ENCODE assay signal across 12 cellular contexts in genomic region chr2:181268174-181268867, GRCh38.
DNase-seq lines count a peak whose midpoint lies in the region; ATAC-seq and TF ChIP-seq lines count a peak whose summit lies in the region.
"Had no signal": no experiment of that assay in that cellular context is flagged by ENCODE, and none has a peak within 500 bp of the region (broad histone marks: within the 10 kb centered on the region; RNA-seq: fewer than 3 reads in every experiment).

No MANE protein-coding gene starts in this region.

- peaks cover 36% of the 10 kb centered on the region for H3K4me1 Mint-ChIP-seq in activated T-cell treated with anti-CD3 and anti-CD28 coated beads, Interleukin-2, amount 50 U/mL, for 72 hours (ENCODE audit: low read depth)
- peaks cover 44% of the 10 kb centered on the region for H3K4me1 Mint-ChIP-seq in activated T-cell treated with anti-CD3 and anti-CD28 coated beads, Interleukin-2, amount 50 U/mL, for 24 hours (ENCODE audit: low read depth)
- peaks cover 61% of the 10 kb centered on the region for H3K4me1 Mint-ChIP-seq in stimulated activated naive CD8-positive, alpha-beta T cell treated with anti-CD3 and anti-CD28 coated beads, Interleukin-15, amount 100 ng/mL, for 72 hours

- no peaks in the 10 kb centered on the region for H3K79me2 ChIP-seq in SK-N-SH (ENCODE audit: insufficient read depth)

- CTCF ChIA-PET in HEK293T (lab: Yijun Ruan, JAX) = interaction anchor here (0.6 kb wide), 1 partner anchor 1346 kb away, joined by 3 read pairs; no protein-coding TSS in a partner anchor
- CTCF ChIA-PET in SK-N-SH (lab: Yijun Ruan, JAX) = interaction anchor here (0.8 kb wide), 1 partner anchor 164 kb away, joined by 3 read pairs; no protein-coding TSS in a partner anchor

- 69% methylated on average over 3 of the region's 3 CpGs for WGBS in SK-N-SH (ENCODE audit: low lambda C conversion rate)

- no peaks in the 10 kb centered on the region for H4K20me1 ChIP-seq in SK-N-SH (ENCODE audit: insufficient read depth)

- H3K4me3 Mint-ChIP-seq in activated T-cell treated with anti-CD3 and anti-CD28 coated beads, Interleukin-2, amount 50 U/mL, for 72 hours = no peak overlapping the region
- no peak overlapping the region for H3K4me3 Mint-ChIP-seq in activated T-cell treated with anti-CD3 and anti-CD28 coated beads, Interleukin-2, amount 50 U/mL, for 24 hours
- H3K4me3 Mint-ChIP-seq in stimulated activated naive CD8-positive, alpha-beta T cell treated with anti-CD3 and anti-CD28 coated beads, Interleukin-15, amount 100 ng/mL, for 72 hours = no peak overlapping the region

- H3K27ac ChIP-seq in SK-N-SH (ENCODE audit: low read depth in 2 of 2, low read length in 1 of 2) = no peak overlapping the region

- peaks cover 1% of the 10 kb centered on the region in 2 donors for H3K9me3 Mint-ChIP-seq in activated T-cell treated with anti-CD3 and anti-CD28 coated beads, Interleukin-2, amount 50 U/mL, for 72 hours
- H3K9me3 Mint-ChIP-seq in activated T-cell treated with anti-CD3 and anti-CD28 coated beads, Interleukin-2, amount 50 U/mL, for 24 hours = no peaks in the 10 kb centered on the region
- H3K9me3 Mint-ChIP-seq in stimulated activated naive CD8-positive, alpha-beta T cell treated with anti-CD3 and anti-CD28 coated beads, Interleukin-15, amount 100 ng/mL, for 72 hours = no peaks in the 10 kb centered on the region

- no peaks in the 10 kb centered on the region for H3F3A ChIP-seq in SK-N-SH (replicated peaks; ENCODE audit: insufficient read depth)

- H3K9ac ChIP-seq in SK-N-SH = no peak overlapping the region

- no peaks in the 10 kb centered on the region for H3K9me2 ChIP-seq in SK-N-SH

- no peaks in the 10 kb centered on the region for H3K9me3 ChIP-seq in SK-N-SH

- ATAC-seq in activated T-cell treated with anti-CD3 and anti-CD28 coated beads, Interleukin-2, amount 50 U/mL, for 72 hours (replicated peaks in 1 of 2) = peak; percentile 71 to 88
- ATAC-seq in HG02759 (IDR thresholded peaks at IDR 0.05; ENCODE audit: unreplicated experiment) (peak; percentile 83), HG03460 (IDR thresholded peaks at IDR 0.05; ENCODE audit: unreplicated experiment) (peak; percentile 66)
- ATAC-seq in stimulated activated naive CD8-positive, alpha-beta T cell treated with anti-CD3 and anti-CD28 coated beads, Interleukin-15, amount 100 ng/mL, for 72 hours = peak; percentile 89

- TF ChIP-seq EP300 in SK-N-SH (IDR thresholded peaks at IDR 0.05; ENCODE audit: borderline replicate concordance in 1 of 2, low read depth in 1 of 2, low read length in 1 of 2) = no peak

- TF ChIP-seq RAD21 in SK-N-SH (IDR thresholded peaks at IDR 0.05; ENCODE audit: low read length) = no peak

- no peaks in the 10 kb centered on the region for H3K4me1 ChIP-seq in SK-N-SH (ENCODE audit: control insufficient read depth in 1 of 2, insufficient read depth in 2 of 2, low read depth in 1 of 2, low read length in 1 of 2)

- H2AFZ ChIP-seq in SK-N-SH (ENCODE audit: low read depth) = no peak overlapping the region

- POLR2A ChIA-PET in HEK293T (lab: Yijun Ruan, JAX) = no interaction called here
- POLR2A ChIA-PET in SK-N-SH (lab: Yijun Ruan, JAX) = no interaction called here

- peaks cover 1 to 2% of the 10 kb centered on the region in 2 donors for H3K36me3 Mint-ChIP-seq in activated T-cell treated with anti-CD3 and anti-CD28 coated beads, Interleukin-2, amount 50 U/mL, for 72 hours (ENCODE audit: insufficient read depth in 2 of 2)
- H3K36me3 Mint-ChIP-seq in activated T-cell treated with anti-CD3 and anti-CD28 coated beads, Interleukin-2, amount 50 U/mL, for 24 hours (ENCODE audit: low read depth) = peaks cover 3% of the 10 kb centered on the region

- no peak for TF ChIP-seq CTCF in SK-N-SH (IDR thresholded peaks at IDR 0.05)

- H3K4me3 ChIP-seq in SK-N-SH (ENCODE audit: low read depth in 2 of 2, low read length in 1 of 2) = no peak overlapping the region
- H3K4me3 ChIP-seq: smooth muscle cell had no signal

- no peak for DNase-seq in activated T-cell treated with anti-CD3 and anti-CD28 coated beads, Interleukin-2, amount 50 U/mL, for 72 hours
- no peak for DNase-seq in activated T-cell treated with anti-CD3 and anti-CD28 coated beads, Interleukin-2, amount 50 U/mL, for 24 hours
- no peak for DNase-seq in stimulated activated naive CD8-positive, alpha-beta T cell treated with anti-CD3 and anti-CD28 coated beads, Interleukin-15, amount 100 ng/mL, for 72 hours
- no peak for DNase-seq in activated gamma-delta T cell treated with Interleukin-2 at 50 U/mL for 16 hours
- DNase-seq in HEK293T (ENCODE audit: extremely low spot score) = no peak
- DNase-seq in SK-N-SH = no peak
- DNase-seq: NCI-H226, nucleus accumbens, trophoblast cell had no signal

- no peaks in the 10 kb centered on the region for H3K36me3 ChIP-seq in SK-N-SH (replicated peaks in 1 of 2; ENCODE audit: control insufficient read depth in 1 of 2, insufficient read depth in 2 of 2, low read length in 1 of 2)

- H3K27me3 Mint-ChIP-seq in activated T-cell treated with anti-CD3 and anti-CD28 coated beads, Interleukin-2, amount 50 U/mL, for 72 hours (ENCODE audit: low read depth) = no peaks in the 10 kb centered on the region
- H3K27me3 Mint-ChIP-seq in activated T-cell treated with anti-CD3 and anti-CD28 coated beads, Interleukin-2, amount 50 U/mL, for 24 hours = no peaks in the 10 kb centered on the region
- no peaks in the 10 kb centered on the region for H3K27me3 Mint-ChIP-seq in stimulated activated naive CD8-positive, alpha-beta T cell treated with anti-CD3 and anti-CD28 coated beads, Interleukin-15, amount 100 ng/mL, for 72 hours

- H3K27ac Mint-ChIP-seq in activated T-cell treated with anti-CD3 and anti-CD28 coated beads, Interleukin-2, amount 50 U/mL, for 72 hours = no peak overlapping the region
- H3K27ac Mint-ChIP-seq in activated T-cell treated with anti-CD3 and anti-CD28 coated beads, Interleukin-2, amount 50 U/mL, for 24 hours = no peak overlapping the region
- no peak overlapping the region for H3K27ac Mint-ChIP-seq in stimulated activated naive CD8-positive, alpha-beta T cell treated with anti-CD3 and anti-CD28 coated beads, Interleukin-15, amount 100 ng/mL, for 72 hours

- no peaks in the 10 kb centered on the region for H3K27me3 ChIP-seq in SK-N-SH (ENCODE audit: insufficient read depth)

- H3K4me2 ChIP-seq in SK-N-SH = no peak overlapping the region
- H3K4me2 ChIP-seq: smooth muscle cell had no signal

TF ChIP-seq in HEK293T, 16 proteins besides CTCF, POLR2A, EP300 and RAD21:
- TF ChIP-seq CTBP1 (IDR thresholded peaks at IDR 0.05; ENCODE audit: borderline replicate concordance) = no peak
- no peak for TF ChIP-seq NFRKB (IDR thresholded peaks at IDR 0.05)
- no peak for TF ChIP-seq TARDBP (IDR thresholded peaks at IDR 0.05)
- no peak for TF ChIP-seq LEF1 (IDR thresholded peaks at IDR 0.05; ENCODE audit: borderline replicate concordance)
- TF ChIP-seq BHLHE40 (IDR thresholded peaks at IDR 0.05; ENCODE audit: borderline replicate concordance) = no peak
- no peak for TF ChIP-seq FOXA1 (IDR thresholded peaks at IDR 0.05)
- TF ChIP-seq ARNT (IDR thresholded peaks at IDR 0.05) = no peak
- TF ChIP-seq SP1 (IDR thresholded peaks at IDR 0.05) = no peak
- no peak for TF ChIP-seq ZNF384 (IDR thresholded peaks at IDR 0.05)
- TF ChIP-seq SUZ12 (IDR thresholded peaks at IDR 0.05) = no peak
- TF ChIP-seq ELF4 (IDR thresholded peaks at IDR 0.05) = no peak
- TF ChIP-seq L3MBTL2 (conservative IDR thresholded peaks at IDR 0.05) = no peak
- no peak for TF ChIP-seq FOXK2 (IDR thresholded peaks at IDR 0.05)
- no peak for TF ChIP-seq HDGF (IDR thresholded peaks at IDR 0.05; ENCODE audit: borderline replicate concordance)
- no peak for TF ChIP-seq PKNOX1 (IDR thresholded peaks at IDR 0.05)

TF ChIP-seq in SK-N-SH, 30 proteins besides CTCF, POLR2A, EP300 and RAD21 (continues in another document):
- TF ChIP-seq TEAD4 (IDR thresholded peaks at IDR 0.05; ENCODE audit: borderline replicate concordance, insufficient read depth) = no peak
- TF ChIP-seq GATA2 (CRISPR knock-in tag; IDR thresholded peaks at IDR 0.05) = no peak
- TF ChIP-seq FOXM1 (IDR thresholded peaks at IDR 0.05; ENCODE audit: low read depth) = no peak
- TF ChIP-seq, protein P1, sequence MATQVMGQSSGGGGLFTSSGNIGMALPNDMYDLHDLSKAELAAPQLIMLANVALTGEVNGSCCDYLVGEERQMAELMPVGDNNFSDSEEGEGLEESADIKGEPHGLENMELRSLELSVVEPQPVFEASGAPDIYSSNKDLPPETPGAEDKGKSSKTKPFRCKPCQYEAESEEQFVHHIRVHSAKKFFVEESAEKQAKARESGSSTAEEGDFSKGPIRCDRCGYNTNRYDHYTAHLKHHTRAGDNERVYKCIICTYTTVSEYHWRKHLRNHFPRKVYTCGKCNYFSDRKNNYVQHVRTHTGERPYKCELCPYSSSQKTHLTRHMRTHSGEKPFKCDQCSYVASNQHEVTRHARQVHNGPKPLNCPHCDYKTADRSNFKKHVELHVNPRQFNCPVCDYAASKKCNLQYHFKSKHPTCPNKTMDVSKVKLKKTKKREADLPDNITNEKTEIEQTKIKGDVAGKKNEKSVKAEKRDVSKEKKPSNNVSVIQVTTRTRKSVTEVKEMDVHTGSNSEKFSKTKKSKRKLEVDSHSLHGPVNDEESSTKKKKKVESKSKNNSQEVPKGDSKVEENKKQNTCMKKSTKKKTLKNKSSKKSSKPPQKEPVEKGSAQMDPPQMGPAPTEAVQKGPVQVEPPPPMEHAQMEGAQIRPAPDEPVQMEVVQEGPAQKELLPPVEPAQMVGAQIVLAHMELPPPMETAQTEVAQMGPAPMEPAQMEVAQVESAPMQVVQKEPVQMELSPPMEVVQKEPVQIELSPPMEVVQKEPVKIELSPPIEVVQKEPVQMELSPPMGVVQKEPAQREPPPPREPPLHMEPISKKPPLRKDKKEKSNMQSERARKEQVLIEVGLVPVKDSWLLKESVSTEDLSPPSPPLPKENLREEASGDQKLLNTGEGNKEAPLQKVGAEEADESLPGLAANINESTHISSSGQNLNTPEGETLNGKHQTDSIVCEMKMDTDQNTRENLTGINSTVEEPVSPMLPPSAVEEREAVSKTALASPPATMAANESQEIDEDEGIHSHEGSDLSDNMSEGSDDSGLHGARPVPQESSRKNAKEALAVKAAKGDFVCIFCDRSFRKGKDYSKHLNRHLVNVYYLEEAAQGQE (IDR thresholded peaks at IDR 0.05; ENCODE audit: low read depth, low read length) = no peak
- TF ChIP-seq NFIC (IDR thresholded peaks at IDR 0.05; ENCODE audit: borderline replicate concordance) = no peak
- no peak for TF ChIP-seq USF1 (IDR thresholded peaks at IDR 0.05; ENCODE audit: borderline replicate concordance, low read depth)
- TF ChIP-seq TAF1 (IDR thresholded peaks at IDR 0.05; ENCODE audit: borderline replicate concordance, low read depth, low read length) = no peak
- TF ChIP-seq ELF1 (IDR thresholded peaks at IDR 0.05) = no peak
- TF ChIP-seq MXI1 (IDR thresholded peaks at IDR 0.05; ENCODE audit: low read depth, low read length) = no peak
- no peak for TF ChIP-seq FOXJ3 (CRISPR knock-in tag; IDR thresholded peaks at IDR 0.05)
